Comparison of ENCODE assay signal across 21 cellular contexts in genomic region chr9:90505695-90506094, GRCh38.
"Had no signal": no experiment of that assay in that cellular context is flagged by ENCODE, and none has a peak within 500 bp of the region (broad histone marks: within the 10 kb centered on the region; RNA-seq: fewer than 3 reads in every experiment).

No MANE protein-coding gene starts in this region.

- FAIRE-seq: frontal cortex, keratinocyte had no signal

- H3K4me1 ChIP-seq: psoas muscle, sigmoid colon, stomach, thyroid gland, vagina had no signal

- DNase-seq: dorsolateral prefrontal cortex; effector CD4-positive, alpha-beta T cell; mucosa of descending colon; naive B cell; nephron progenitor cell; nucleus accumbens; ovary; posterior cingulate gyrus; psoas muscle; right cardiac atrium; sigmoid colon; stimulated activated CD4-positive, alpha-beta T cell treated with anti-CD3 and anti-CD28 coated beads, Interleukin-2, amount 100 ng/mL, for 24 hours; stimulated activated CD4-positive, alpha-beta T cell treated with anti-CD3 and anti-CD28 coated beads, Interleukin-4, amount 100 ng/mL, for 24 hours; stimulated activated naive CD4-positive, alpha-beta T cell treated with Interleukin-2 at 50 U/mL for 16 hours; stomach; thyroid gland had no signal

- H3K36me3 ChIP-seq: ovary, sigmoid colon, stomach, thyroid gland, vagina had no signal

- ATAC-seq: mucosa of descending colon; psoas muscle; right cardiac atrium; stimulated activated effector memory CD8-positive, alpha-beta T cell treated with anti-CD3 and anti-CD28 coated beads, Interleukin-12 subunit alpha, Interleukin-12 subunit beta, amount 100 ng/mL, for 72 hours had no signal

- H3K4me3 ChIP-seq: dorsolateral prefrontal cortex, lung, mucosa of descending colon, ovary, psoas muscle, sigmoid colon, stomach, thyroid gland, vagina had no signal

- H3K27me3 ChIP-seq: dorsolateral prefrontal cortex, ovary, sigmoid colon, stomach, thyroid gland, vagina had no signal

- H3K27ac ChIP-seq: dorsolateral prefrontal cortex, ovary, psoas muscle, sigmoid colon, stomach, thyroid gland, vagina had no signal
